2 cellular contexts compared by ENCODE assay signal in genomic region chr11:76806608-76807205, GRCh38.
TF ChIP-seq lines count a peak whose summit lies in the region.

No MANE protein-coding gene starts in this region.

TF ChIP-seq in A549, 52 proteins besides CTCF, POLR2A, EP300 and RAD21:
- TF ChIP-seq TFCP2L1 (CRISPR knock-in tag; IDR thresholded peaks at IDR 0.05) (no peak), CBX2 (IDR thresholded peaks at IDR 0.05; ENCODE audit: borderline replicate concordance, low read depth) (no peak), BHLHE40 (IDR thresholded peaks at IDR 0.05; ENCODE audit: low read depth, low read length) (no peak), JUNB (IDR thresholded peaks at IDR 0.05) (no peak), ESRRA (IDR thresholded peaks at IDR 0.05; ENCODE audit: borderline replicate concordance, low read length) (no peak), HDAC2 (IDR thresholded peaks at IDR 0.05) (no peak), NFE2L2 (conservative IDR thresholded peaks at IDR 0.05; ENCODE audit: low read length) (no peak), RFX5 (IDR thresholded peaks at IDR 0.05) (no peak), HOXB13 (CRISPR knock-in tag; IDR thresholded peaks at IDR 0.05; ENCODE audit: low read depth) (no peak), JUN (IDR thresholded peaks at IDR 0.05) (no peak), PHF8 (IDR thresholded peaks at IDR 0.05; ENCODE audit: borderline replicate concordance, low read depth) (no peak), ZFP36 (IDR thresholded peaks at IDR 0.05; ENCODE audit: borderline replicate concordance, partially characterized antibody) (no peak)
- TF ChIP-seq, protein P1, sequence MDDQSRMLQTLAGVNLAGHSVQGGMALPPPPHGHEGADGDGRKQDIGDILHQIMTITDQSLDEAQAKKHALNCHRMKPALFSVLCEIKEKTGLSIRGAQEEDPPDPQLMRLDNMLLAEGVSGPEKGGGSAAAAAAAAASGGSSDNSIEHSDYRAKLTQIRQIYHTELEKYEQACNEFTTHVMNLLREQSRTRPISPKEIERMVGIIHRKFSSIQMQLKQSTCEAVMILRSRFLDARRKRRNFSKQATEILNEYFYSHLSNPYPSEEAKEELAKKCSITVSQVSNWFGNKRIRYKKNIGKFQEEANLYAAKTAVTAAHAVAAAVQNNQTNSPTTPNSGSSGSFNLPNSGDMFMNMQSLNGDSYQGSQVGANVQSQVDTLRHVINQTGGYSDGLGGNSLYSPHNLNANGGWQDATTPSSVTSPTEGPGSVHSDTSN (IDR thresholded peaks at IDR 0.05) = no peak

TF ChIP-seq in HCT116, 20 proteins besides CTCF, POLR2A, EP300 and RAD21:
- TF ChIP-seq SP1 (IDR thresholded peaks at IDR 0.05; ENCODE audit: low read depth) = no peak
- TF ChIP-seq, protein P2, sequence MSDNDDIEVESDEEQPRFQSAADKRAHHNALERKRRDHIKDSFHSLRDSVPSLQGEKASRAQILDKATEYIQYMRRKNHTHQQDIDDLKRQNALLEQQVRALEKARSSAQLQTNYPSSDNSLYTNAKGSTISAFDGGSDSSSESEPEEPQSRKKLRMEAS (IDR thresholded peaks at IDR 0.05) = no peak
